In genomic region chr12:89632778-89633177, GRCh38 we compare ENCODE assay signal across 1 cellular context.
TF ChIP-seq lines count a peak whose summit lies in the region.

No MANE protein-coding gene starts in this region.

TF ChIP-seq in HepG2, 621 proteins besides CTCF, POLR2A, EP300 and RAD21 (continued from another document and continues in another):
- TF ChIP-seq ZNF142 (CRISPR knock-in tag; IDR thresholded peaks at IDR 0.05) = no peak
- TF ChIP-seq KLF12 (CRISPR knock-in tag; IDR thresholded peaks at IDR 0.05; ENCODE audit: borderline replicate concordance) = no peak
- 0 out of 2 replicates have a peak, but pooled peaks have one; percentile 54 for TF ChIP-seq TFE3 (CRISPR knock-in tag; IDR thresholded peaks at IDR 0.05)
- no peak for TF ChIP-seq ZMYM3 (CRISPR knock-in tag; IDR thresholded peaks at IDR 0.05)
- TF ChIP-seq ZNF530 (CRISPR knock-in tag; IDR thresholded peaks at IDR 0.05; ENCODE audit: low read depth) = no peak
- no peak for TF ChIP-seq THAP9 (CRISPR knock-in tag; IDR thresholded peaks at IDR 0.05; ENCODE audit: borderline replicate concordance)
- TF ChIP-seq ELF3 (CRISPR knock-in tag; IDR thresholded peaks at IDR 0.05) = peak; percentile 90
- no peak for TF ChIP-seq ZHX2 (IDR thresholded peaks at IDR 0.05; ENCODE audit: low read depth)
- no peak for TF ChIP-seq ZHX2 (CRISPR knock-in tag; IDR thresholded peaks at IDR 0.05; ENCODE audit: borderline replicate concordance)
- no peak for TF ChIP-seq PHF8 (CRISPR knock-in tag; IDR thresholded peaks at IDR 0.05)
- no peak for TF ChIP-seq ZNF850 (CRISPR knock-in tag; conservative IDR thresholded peaks at IDR 0.05)
- TF ChIP-seq RFXANK (CRISPR knock-in tag; IDR thresholded peaks at IDR 0.05) = peak; percentile 82; the same call in 1 of the 2 replicates
- TF ChIP-seq MED1 (CRISPR knock-in tag; IDR thresholded peaks at IDR 0.05) = peak; percentile 90
- TF ChIP-seq ATAD3A (CRISPR knock-in tag; IDR thresholded peaks at IDR 0.05) = no peak
- TF ChIP-seq ZNF841 (CRISPR knock-in tag; IDR thresholded peaks at IDR 0.05; ENCODE audit: borderline replicate concordance) = no peak
- no peak for TF ChIP-seq ZBTB10 (CRISPR knock-in tag; IDR thresholded peaks at IDR 0.05; ENCODE audit: borderline replicate concordance)
- no peak for TF ChIP-seq KLF15 (CRISPR knock-in tag; IDR thresholded peaks at IDR 0.05; ENCODE audit: borderline replicate concordance)
- no peak for TF ChIP-seq CCAR2 (optimal IDR thresholded peaks at IDR 0.05; ENCODE audit: low read depth, low read length)
- no peak for TF ChIP-seq ESRRA (CRISPR knock-in tag; IDR thresholded peaks at IDR 0.05; ENCODE audit: low read depth)
- no peak for TF ChIP-seq LBX2 (CRISPR knock-in tag; IDR thresholded peaks at IDR 0.05; ENCODE audit: borderline replicate concordance)
- TF ChIP-seq STAT5B (CRISPR knock-in tag; IDR thresholded peaks at IDR 0.05) = peak; percentile 52; the same call in 1 of the 2 replicates
- TF ChIP-seq KLF11 (CRISPR knock-in tag; IDR thresholded peaks at IDR 0.05) = no peak; the same call in 1 of the 2 replicates
- no peak for TF ChIP-seq ZNF512 (CRISPR knock-in tag; IDR thresholded peaks at IDR 0.05)
- TF ChIP-seq ZNF430 (CRISPR knock-in tag; IDR thresholded peaks at IDR 0.05) = no peak
- TF ChIP-seq CSRNP2 (CRISPR knock-in tag; conservative IDR thresholded peaks at IDR 0.05; ENCODE audit: low read depth) = no peak
- no peak for TF ChIP-seq ZNF33B (CRISPR knock-in tag; IDR thresholded peaks at IDR 0.05)
- no peak for TF ChIP-seq FOXO4 (CRISPR knock-in tag; conservative IDR thresholded peaks at IDR 0.05)
